In the genomic region with DNA sequence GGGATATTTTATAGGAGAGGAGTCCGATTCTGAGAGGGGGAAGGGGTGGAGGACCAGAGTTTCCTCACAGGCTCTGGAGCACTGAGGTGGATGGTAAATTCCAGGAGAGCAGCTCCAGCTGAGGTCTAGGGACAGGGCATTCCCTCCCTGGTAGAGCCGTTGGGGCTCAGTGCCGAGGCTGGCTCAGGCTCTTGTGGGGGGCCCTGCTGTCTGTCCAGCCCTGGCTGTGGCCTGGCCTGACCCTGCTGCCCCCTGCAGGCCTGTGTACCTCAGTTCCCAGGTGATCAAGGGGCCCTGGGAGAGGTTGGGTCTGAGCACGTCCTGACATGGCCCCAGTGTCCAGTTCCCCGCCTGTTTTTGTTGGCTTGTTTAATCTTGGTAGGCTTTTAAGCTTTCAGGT, we compare ENCODE assay signal across 15 cellular contexts. TPM values are rescaled to one million over a fixed set of nuclear protein-coding genes. Genes with fewer than 3 reads are reported as not detected.
DNase-seq lines count a peak whose midpoint lies in the region; ATAC-seq, FAIRE-seq and TF ChIP-seq lines count a peak whose summit lies in the region.
"Had no signal": no experiment of that assay in that cellular context is flagged by ENCODE, and none has a peak within 500 bp of the region (broad histone marks: within the 10 kb centered on the region; RNA-seq: fewer than 3 reads in every experiment).

No MANE protein-coding gene starts in this region.

- H3K4me1 ChIP-seq in heart right ventricle (peaks cover 0 to 12% (median 0%) of the 10 kb centered on the region in 9 donors), right atrium auricular region (no peaks in the 10 kb centered on the region), OCI-LY7 (ENCODE audit: insufficient read depth, low read length, poor library complexity, severe bottlenecking) (peaks cover 5% of the 10 kb centered on the region), aorta (ENCODE audit: control insufficient read depth in 1 of 2, insufficient read depth in 2 of 2, low read length in 2 of 2) (no peaks in the 10 kb centered on the region)

- no peaks in the 10 kb centered on the region for H3K9me2 ChIP-seq in OCI-LY7 (ENCODE audit: insufficient read depth, low read length)

- peak overlapping the region in 3 of 10 donors; percentile 14 to 65 (median 28) for H3K27ac ChIP-seq in heart right ventricle
- H3K27ac ChIP-seq in right atrium auricular region = no peak overlapping the region
- H3K27ac ChIP-seq in OCI-LY7 (ENCODE audit: low read depth, low read length, poor library complexity, severe bottlenecking) = no peak overlapping the region
- no peak overlapping the region for H3K27ac ChIP-seq in aorta (ENCODE audit: low read depth in 1 of 2, low read length in 2 of 2)
- H3K27ac ChIP-seq: SJSA1 had no signal

- H3K27me3 ChIP-seq in heart right ventricle (no peaks in the 10 kb centered on the region), right atrium auricular region (no peaks in the 10 kb centered on the region), aorta (ENCODE audit: control insufficient read depth in 1 of 2, insufficient read depth in 2 of 2, low read length in 1 of 2) (no peaks in the 10 kb centered on the region)
- H3K27me3 ChIP-seq: SJSA1 had no signal

- POLR2A ChIA-PET in OCI-LY7 (lab: Charles Lee) = no interaction called here

- H3K4me3 ChIP-seq in heart right ventricle = no peak overlapping the region
- H3K4me3 ChIP-seq in right atrium auricular region = no peak overlapping the region
- H3K4me3 ChIP-seq in OCI-LY7 (ENCODE audit: low read depth, low read length, poor library complexity, severe bottlenecking) = no peak overlapping the region
- H3K4me3 ChIP-seq in fibroblast of villous mesenchyme (ENCODE audit: low read depth, low read length) = no peak overlapping the region
- H3K4me3 ChIP-seq in aorta (ENCODE audit: low read length in 2 of 2) = no peak overlapping the region
- H3K4me3 ChIP-seq: lung, SJSA1 had no signal

- H3K79me2 ChIP-seq in OCI-LY7 (ENCODE audit: insufficient read depth, low read depth, low read length) = no peaks in the 10 kb centered on the region

- CTCF ChIA-PET in OCI-LY7 (lab: Charles Lee; ENCODE audit: unreplicated experiment) = no interaction called here

- peaks cover 33% of the 10 kb centered on the region for H3K36me3 Mint-ChIP-seq in activated T-cell treated with anti-CD3 and anti-CD28 coated beads, Interleukin-2, amount 50 U/mL, for 4 hours (ENCODE audit: insufficient read depth)

- intact Hi-C loops in heart right ventricle (cut with DNase I) = no loop called here
- intact Hi-C loops in OCI-LY7 (cut with micrococcal nuclease; ENCODE audit: unreplicated experiment) = no loop called here
- intact Hi-C loops in aorta (cut with DNase I) = no loop called here

- BruUV-seq in OCI-LY7 (replicated peaks; lab: Mats Ljungman, UMichigan) = no TSS peak

- H3K9me3 ChIP-seq in heart right ventricle (peaks cover 0 to 26% (median 11%) of the 10 kb centered on the region in 11 donors), right atrium auricular region (peaks cover 0 to 20% of the 10 kb centered on the region in 2 donors), OCI-LY7 (ENCODE audit: low read length) (peaks cover 7% of the 10 kb centered on the region; the same call in 1 of the 2 replicates), aorta (ENCODE audit: control insufficient read depth, low read length) (no peaks in the 10 kb centered on the region)

- DNase-seq in heart right ventricle (no peak), right atrium auricular region (ENCODE audit: low spot score) (no peak), OCI-LY7 (ENCODE audit: low spot score) (no peak), fibroblast of villous mesenchyme (ENCODE audit: low read depth) (no peak), urothelium cell line (ENCODE audit: low spot score) (peak; percentile 33), aorta (no peak)
- no peak for DNase-seq in activated T-cell treated with anti-CD3 and anti-CD28 coated beads, Interleukin-2, amount 50 U/mL, for 48 hours
- DNase-seq in activated T-cell treated with anti-CD3 and anti-CD28 coated beads, Interleukin-2, amount 50 U/mL, for 4 hours = no peak
- DNase-seq: activated CD4-positive, CD25-positive, alpha-beta regulatory T cell treated with anti-CD3 and anti-CD28 coated beads, Interleukin-2, amount 50 U/mL, for 72 hours; Karpas-422; NCI-H345 had no signal

- peaks cover 6% of the 10 kb centered on the region for H3K9me3 Mint-ChIP-seq in activated T-cell treated with anti-CD3 and anti-CD28 coated beads, Interleukin-2, amount 50 U/mL, for 4 hours

- H3K4me1 Mint-ChIP-seq in activated T-cell treated with anti-CD3 and anti-CD28 coated beads, Interleukin-2, amount 50 U/mL, for 4 hours (ENCODE audit: low read depth) = no peaks in the 10 kb centered on the region

- H3K36me3 ChIP-seq in heart right ventricle (peaks cover 0 to 42% (median 11%) of the 10 kb centered on the region in 9 donors), right atrium auricular region (peaks cover 16% of the 10 kb centered on the region), OCI-LY7 (ENCODE audit: insufficient read depth, low read length) (peaks cover 71% of the 10 kb centered on the region), aorta (ENCODE audit: control insufficient read depth in 1 of 2, insufficient read depth in 2 of 2, low read length in 1 of 2) (peaks cover 2 to 4% of the 10 kb centered on the region in 2 donors)

- FAIRE-seq in urothelium cell line (lab: Jason Lieb, UNC) = no peak
- FAIRE-seq: G401.6, H54 had no signal

- TF ChIP-seq CTCF in heart right ventricle (IDR thresholded peaks at IDR 0.05) = peak in 6 of 9 donors; percentile 8 to 30 (median 25)
- TF ChIP-seq CTCF in right atrium auricular region (IDR thresholded peaks at IDR 0.05) = no peak
- TF ChIP-seq CTCF in OCI-LY7 (conservative IDR thresholded peaks at IDR 0.05; ENCODE audit: low read length) = peak; percentile 66
- peak; percentile 22 for TF ChIP-seq CTCF in fibroblast of villous mesenchyme (IDR thresholded peaks at IDR 0.05; ENCODE audit: insufficient read depth, low read depth, low read length)

- WGBS in heart right ventricle, 2 donors = 83 to 84% methylated on average over 5 of the region's 5 CpGs
- 89 to 94% methylated on average over 5 of the region's 5 CpGs for WGBS in aorta, 2 donors

- ATAC-seq in heart right ventricle (peak in 5 of 8 donors; percentile 52 to 71 (median 55)), aorta (ENCODE audit: low FRiP score) (no peak)
- no peak for ATAC-seq in activated T-cell treated with anti-CD3 and anti-CD28 coated beads, Interleukin-2, amount 50 U/mL, for 4 hours

- H4K20me1 ChIP-seq in OCI-LY7 (ENCODE audit: insufficient read depth, low read length) = no peaks in the 10 kb centered on the region

- H3K4me3 Mint-ChIP-seq in activated T-cell treated with anti-CD3 and anti-CD28 coated beads, Interleukin-2, amount 50 U/mL, for 4 hours = no peak overlapping the region

- no peak overlapping the region for H2AFZ ChIP-seq in OCI-LY7 (ENCODE audit: low read length)

- H3K27me3 Mint-ChIP-seq in activated T-cell treated with anti-CD3 and anti-CD28 coated beads, Interleukin-2, amount 50 U/mL, for 4 hours (ENCODE audit: low read depth) = no peaks in the 10 kb centered on the region

- no peak overlapping the region for H3K4me2 ChIP-seq in OCI-LY7 (ENCODE audit: low read length)

RNA-seq across cellular contexts. Expression of gene ZNF750, which starts 16.8 kb away (rescaled TPM):
- under 1 TPM in 3 of 10 donors, not detected in 7; 0.11 to 0.20 (median 0.15) TPM for total RNA-seq in heart right ventricle
- under 1 TPM; 0.14 to 0.15 TPM for polyA plus RNA-seq in heart right ventricle
- not detected for total RNA-seq in right atrium auricular region
- total RNA-seq in OCI-LY7 (2014; rRNA removed; shearing (Covaris generic)) = not detected in 2 replicates
- total RNA-seq in OCI-LY7 (2022) = not detected in 2 replicates
- not detected in 2 replicates for total RNA-seq in fibroblast of villous mesenchyme
- not detected for total RNA-seq in activated T-cell treated with anti-CD3 and anti-CD28 coated beads, Interleukin-2, amount 50 U/mL, for 4 hours
- under 1 TPM in 1 of 2 donors, not detected in 1; 0.21 TPM for total RNA-seq in aorta
- under 1 TPM in 1 of 2 donors, not detected in 1; 0.10 TPM for polyA plus RNA-seq in aorta
- total RNA-seq: SJSA1 had no signal

Comparison
In these comparisons a context has a peak if more than half of its experiments do, and no peak if none do; other contexts are left out.
1. CTCF ChIP-seq: peak in heart right ventricle (6 of 9), OCI-LY7 (single experiment) and fibroblast of villous mesenchyme (single experiment); none in right atrium auricular region (0 of 2).
2. ATAC-seq: peak in heart right ventricle (5 of 8); none in activated T-cell treated with anti-CD3 and anti-CD28 coated beads, Interleukin-2, amount 50 U/mL, for 4 hours (0 of 2) and aorta (single experiment).